Comparison of ENCODE assay signal across 32 cellular contexts in the genomic region with DNA sequence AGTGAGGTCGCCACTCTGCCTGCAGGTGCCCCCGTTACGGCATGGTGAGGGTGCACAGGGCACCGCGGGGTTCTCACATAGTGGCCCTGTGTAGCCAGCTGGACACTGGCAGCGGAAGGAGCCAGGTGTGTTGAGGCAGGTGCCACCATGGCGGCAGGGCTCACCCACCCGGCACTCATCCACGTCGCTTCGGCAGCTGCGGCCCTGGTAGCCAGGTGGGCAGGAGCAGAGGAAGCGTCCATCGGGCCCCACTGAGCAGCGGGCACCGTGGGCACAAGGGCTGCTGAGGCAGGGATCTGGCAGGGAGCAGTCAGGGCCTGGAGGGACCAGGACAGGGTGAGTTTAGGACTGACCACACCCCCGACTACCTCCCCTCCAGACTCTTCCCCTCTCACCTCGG. TPM values are rescaled to one million over a fixed set of nuclear protein-coding genes. Genes with fewer than 3 reads are reported as not detected.
"Had no signal": no experiment of that assay in that cellular context is flagged by ENCODE, and none has a peak within 500 bp of the region (broad histone marks: within the 10 kb centered on the region; RNA-seq: fewer than 3 reads in every experiment).

No MANE protein-coding gene starts in this region.

- H3K27ac ChIP-seq: brain microvascular endothelial cell, cardiac muscle cell, Peyer's patch, SJSA1 had no signal

- H3K9ac ChIP-seq: SK-N-SH had no signal

- DNase-seq: activated CD4-positive, alpha-beta T cell treated with anti-CD3 and anti-CD28 coated beads for 36 hours; activated CD4-positive, alpha-beta T cell treated with anti-CD3 and anti-CD28 coated beads, Interleukin-2, amount 10 ng/mL, durations not matched to agents 7 days and 5 days; activated CD4-positive, alpha-beta T cell treated with anti-CD3 and anti-CD28 coated beads, Interleukin-2, amount 50 U/mL, for 48 hours; activated CD8-positive, alpha-beta T cell treated with anti-CD3 and anti-CD28 coated beads, Interleukin-2, amount 10 ng/mL, durations not matched to agents 7 days and 5 days; activated gamma-delta T cell treated with Interleukin-2 at 50 U/mL for 16 hours; activated naive CD4-positive, alpha-beta T cell treated with anti-CD3 and anti-CD28 coated beads for 36 hours; activated naive CD8-positive, alpha-beta T cell treated with anti-CD3 and anti-CD28 coated beads for 36 hours; activated T-cell treated with anti-CD3 and anti-CD28 coated beads, Interleukin-2, amount 50 U/mL, for 24 hours; amniotic stem cell; aorta; brain microvascular endothelial cell; NCI-H1105; NCI-H1417 treated with DMSO at 0.1 percent for 48 hours; NCI-H187 treated with DMSO at 0.1 percent for 48 hours; NCI-H2081; NCI-H226; NCI-H446 treated with DMSO at 0.1 percent for 48 hours; NCI-H524; NCI-H69; NCI-H82; NK-92 treated with Interleukin-12 subunit alpha and Interleukin-12 subunit beta, amount 100 ng/mL, for 24 hours; PC-3; Peyer's patch; RPMI8226; SHP77 treated with DMSO at 0.1 percent for 48 hours; SK-N-SH had no signal

- H3K4me3 ChIP-seq: cardiac muscle cell, Peyer's patch, SJSA1 had no signal

- H3K4me2 ChIP-seq: SK-N-SH had no signal

- ATAC-seq: activated CD4-positive, alpha-beta T cell treated with anti-CD3 and anti-CD28 coated beads for 36 hours; activated CD4-positive, CD25-positive, alpha-beta regulatory T cell treated with anti-CD3 and anti-CD28 coated beads, Interleukin-2, amount 50 U/mL, for 24 hours; activated CD8-positive, alpha-beta T cell treated with anti-CD3 and anti-CD28 coated beads, Interleukin-2, amount 10 ng/mL, durations not matched to agents 7 days and 5 days; PC-3; WTC11 had no signal

- H3K27me3 ChIP-seq: brain microvascular endothelial cell, cardiac muscle cell, Peyer's patch, SJSA1 had no signal

- H3K9me3 ChIP-seq: Peyer's patch, SJSA1, SK-N-SH had no signal

- H3K36me3 ChIP-seq: Peyer's patch had no signal

RNA-seq across cellular contexts. Expression of a gene that starts 8.8 kb away (rescaled TPM):
- total RNA-seq: activated CD4-positive, alpha-beta T cell treated with anti-CD3 and anti-CD28 coated beads, Interleukin-2, amount 10 ng/mL, durations not matched to agents 7 days and 5 days; activated CD8-positive, alpha-beta T cell treated with anti-CD3 and anti-CD28 coated beads, Interleukin-2, amount 10 ng/mL, durations not matched to agents 7 days and 5 days; activated naive CD4-positive, alpha-beta T cell treated with anti-CD3 and anti-CD28 coated beads for 36 hours; activated T-helper 2 cell treated with anti-CD3 and anti-CD28 coated beads, Interferon-gamma antibody, Interleukin-2, Interleukin-4, amounts not matched to agents 10 μg/mL and 5 μg/mL and 100 μg/mL, durations not matched to agents 14 hours and 24 hours and 36 hours had no signal

RNA-seq across cellular contexts. Expression of a gene that starts 40.3 kb away (rescaled TPM):
- total RNA-seq: activated naive CD4-positive, alpha-beta T cell treated with anti-CD3 and anti-CD28 coated beads for 36 hours; activated naive CD8-positive, alpha-beta T cell treated with anti-CD3 and anti-CD28 coated beads for 36 hours; M059J; PC-3; Peyer's patch had no signal
